12 cellular contexts compared by ENCODE assay signal in genomic region chr7:124996778-124997177, GRCh38.
DNase-seq lines count a peak whose midpoint lies in the region; ATAC-seq, FAIRE-seq and TF ChIP-seq lines count a peak whose summit lies in the region.
"Had no signal": no experiment of that assay in that cellular context is flagged by ENCODE, and none has a peak within 500 bp of the region (broad histone marks: within the 10 kb centered on the region; RNA-seq: fewer than 3 reads in every experiment).

No MANE protein-coding gene starts in this region.

- ATAC-seq in GM19328 (IDR thresholded peaks at IDR 0.05; ENCODE audit: unreplicated experiment) (peak; percentile 56), heart left ventricle (no peak), GM18867 (IDR thresholded peaks at IDR 0.05; ENCODE audit: unreplicated experiment) (no peak)

- H3K27me3 Mint-ChIP-seq in chondrocyte (ENCODE audit: low read depth), result peaks cover 2% of the 10 kb centered on the region
- H3K27me3 Mint-ChIP-seq: activated naive CD8-positive, alpha-beta T cell treated with anti-CD3 and anti-CD28 coated beads for 36 hours had no signal

- H3K4me3 ChIP-seq in heart left ventricle, result no peak overlapping the region

- FAIRE-seq in D721Med (lab: Jason Lieb, UNC), result no peak
- FAIRE-seq: endothelial cell of umbilical vein had no signal

- H3K4me3 Mint-ChIP-seq in chondrocyte (ENCODE audit: unreplicated experiment), result no peak overlapping the region
- H3K4me3 Mint-ChIP-seq: activated naive CD8-positive, alpha-beta T cell treated with anti-CD3 and anti-CD28 coated beads for 36 hours had no signal

- H3K27ac ChIP-seq in heart left ventricle, result no peak overlapping the region

- peaks cover 0 to 4% (median 0%) of the 10 kb centered on the region in 12 donors for H3K9me3 ChIP-seq in heart left ventricle

- intact Hi-C loops in heart left ventricle (cut with DNase I), result no loop called here

- peaks cover 11% of the 10 kb centered on the region for H3K4me1 Mint-ChIP-seq in chondrocyte (ENCODE audit: low read depth)
- H3K4me1 Mint-ChIP-seq: activated naive CD8-positive, alpha-beta T cell treated with anti-CD3 and anti-CD28 coated beads for 36 hours had no signal

- H3K27me3 ChIP-seq in heart left ventricle, result no peaks in the 10 kb centered on the region

- peaks cover 0 to 4% (median 0%) of the 10 kb centered on the region in 12 donors for H3K4me1 ChIP-seq in heart left ventricle

- H3K9me3 Mint-ChIP-seq in chondrocyte (ENCODE audit: low read depth), result peaks cover 2% of the 10 kb centered on the region

- 0 out of 2 replicates have a peak, but pooled peaks have one; percentile 7 for TF ChIP-seq RAD21 in Ishikawa (IDR thresholded peaks at IDR 0.05; ENCODE audit: low read depth)

- no peak for TF ChIP-seq POLR2A in heart left ventricle (IDR thresholded peaks at IDR 0.05)

- TF ChIP-seq CTCF in D721Med (IDR thresholded peaks at IDR 0.05; ENCODE audit: insufficient read depth, missing control alignments), result peak; percentile 21
- TF ChIP-seq CTCF in chondrocyte (IDR thresholded peaks at IDR 0.05), result peak; percentile 13
- TF ChIP-seq CTCF in heart left ventricle (IDR thresholded peaks at IDR 0.05), result peak in 5 of 12 donors; percentile 8 to 30 (median 18)

- peaks cover 1% of the 10 kb centered on the region for H3K36me3 Mint-ChIP-seq in chondrocyte (ENCODE audit: low read depth)
- H3K36me3 Mint-ChIP-seq: activated naive CD8-positive, alpha-beta T cell treated with anti-CD3 and anti-CD28 coated beads for 36 hours had no signal

- no peak overlapping the region for H3K27ac Mint-ChIP-seq in chondrocyte (ENCODE audit: unreplicated experiment)
- H3K27ac Mint-ChIP-seq: activated naive CD8-positive, alpha-beta T cell treated with anti-CD3 and anti-CD28 coated beads for 36 hours had no signal

- no peak for DNase-seq in D721Med (ENCODE audit: insufficient read length, low spot score)
- DNase-seq in chondrocyte (ENCODE audit: low spot score), result no peak
- DNase-seq in heart left ventricle, result no peak
- no peak for DNase-seq in SHP77 (lab: John Stamatoyannopoulos, UW)
- no peak for DNase-seq in activated gamma-delta T cell (lab: John Stamatoyannopoulos, UW)
- DNase-seq: activated naive CD8-positive, alpha-beta T cell treated with anti-CD3 and anti-CD28 coated beads for 36 hours; DMS153; retina had no signal

- no peaks in the 10 kb centered on the region for H3K36me3 ChIP-seq in heart left ventricle

- WGBS in heart left ventricle, 4 donors, result 73 to 78% (median 74%) methylated on average over 4 of the region's 4 CpGs

- TF ChIP-seq EP300 in Ishikawa (IDR thresholded peaks at IDR 0.05; ENCODE audit: borderline replicate concordance), result no peak

TF ChIP-seq in Ishikawa, 13 proteins besides CTCF, POLR2A, EP300 and RAD21:
- TF ChIP-seq, protein P1, sequence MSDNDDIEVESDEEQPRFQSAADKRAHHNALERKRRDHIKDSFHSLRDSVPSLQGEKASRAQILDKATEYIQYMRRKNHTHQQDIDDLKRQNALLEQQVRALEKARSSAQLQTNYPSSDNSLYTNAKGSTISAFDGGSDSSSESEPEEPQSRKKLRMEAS (IDR thresholded peaks at IDR 0.05), result no peak
- no peak for TF ChIP-seq YY1 (IDR thresholded peaks at IDR 0.05; ENCODE audit: low read depth)
- TF ChIP-seq EGR1 (IDR thresholded peaks at IDR 0.05), result no peak
- TF ChIP-seq CREB1 (IDR thresholded peaks at IDR 0.05; ENCODE audit: low read depth), result no peak
- no peak for TF ChIP-seq USF1 (IDR thresholded peaks at IDR 0.05)
- no peak for TF ChIP-seq FOXM1 (IDR thresholded peaks at IDR 0.05; ENCODE audit: borderline replicate concordance, low read depth)
- TF ChIP-seq TEAD4 (IDR thresholded peaks at IDR 0.05), result no peak
- TF ChIP-seq NFIC (IDR thresholded peaks at IDR 0.05), result no peak
- TF ChIP-seq, protein P2, sequence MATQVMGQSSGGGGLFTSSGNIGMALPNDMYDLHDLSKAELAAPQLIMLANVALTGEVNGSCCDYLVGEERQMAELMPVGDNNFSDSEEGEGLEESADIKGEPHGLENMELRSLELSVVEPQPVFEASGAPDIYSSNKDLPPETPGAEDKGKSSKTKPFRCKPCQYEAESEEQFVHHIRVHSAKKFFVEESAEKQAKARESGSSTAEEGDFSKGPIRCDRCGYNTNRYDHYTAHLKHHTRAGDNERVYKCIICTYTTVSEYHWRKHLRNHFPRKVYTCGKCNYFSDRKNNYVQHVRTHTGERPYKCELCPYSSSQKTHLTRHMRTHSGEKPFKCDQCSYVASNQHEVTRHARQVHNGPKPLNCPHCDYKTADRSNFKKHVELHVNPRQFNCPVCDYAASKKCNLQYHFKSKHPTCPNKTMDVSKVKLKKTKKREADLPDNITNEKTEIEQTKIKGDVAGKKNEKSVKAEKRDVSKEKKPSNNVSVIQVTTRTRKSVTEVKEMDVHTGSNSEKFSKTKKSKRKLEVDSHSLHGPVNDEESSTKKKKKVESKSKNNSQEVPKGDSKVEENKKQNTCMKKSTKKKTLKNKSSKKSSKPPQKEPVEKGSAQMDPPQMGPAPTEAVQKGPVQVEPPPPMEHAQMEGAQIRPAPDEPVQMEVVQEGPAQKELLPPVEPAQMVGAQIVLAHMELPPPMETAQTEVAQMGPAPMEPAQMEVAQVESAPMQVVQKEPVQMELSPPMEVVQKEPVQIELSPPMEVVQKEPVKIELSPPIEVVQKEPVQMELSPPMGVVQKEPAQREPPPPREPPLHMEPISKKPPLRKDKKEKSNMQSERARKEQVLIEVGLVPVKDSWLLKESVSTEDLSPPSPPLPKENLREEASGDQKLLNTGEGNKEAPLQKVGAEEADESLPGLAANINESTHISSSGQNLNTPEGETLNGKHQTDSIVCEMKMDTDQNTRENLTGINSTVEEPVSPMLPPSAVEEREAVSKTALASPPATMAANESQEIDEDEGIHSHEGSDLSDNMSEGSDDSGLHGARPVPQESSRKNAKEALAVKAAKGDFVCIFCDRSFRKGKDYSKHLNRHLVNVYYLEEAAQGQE (IDR thresholded peaks at IDR 0.05; ENCODE audit: low read depth), result no peak
- no peak for TF ChIP-seq TAF1 (IDR thresholded peaks at IDR 0.05; ENCODE audit: low read depth)
- TF ChIP-seq TCF12 (IDR thresholded peaks at IDR 0.05; ENCODE audit: low read depth), result no peak
TF ChIP-seq in Ishikawa: peak in this region for 0.
